Comparison of ENCODE assay signal across 8 cellular contexts in genomic region chr11:11798586-11799438, GRCh38. TPM values are rescaled to one million over a fixed set of nuclear protein-coding genes. Genes with fewer than 3 reads are reported as not detected.
DNase-seq lines count a peak whose midpoint lies in the region; ATAC-seq and TF ChIP-seq lines count a peak whose summit lies in the region.

No MANE protein-coding gene starts in this region.

- H3K9me3 ChIP-seq in DOHH2 (ENCODE audit: control insufficient read depth, insufficient read depth, low read length), result no peaks in the 10 kb centered on the region

- H3K27me3 Mint-ChIP-seq in nephron (ENCODE audit: low read depth), result peaks cover 17% of the 10 kb centered on the region

- H3K9me3 Mint-ChIP-seq in nephron, result peaks cover 3% of the 10 kb centered on the region

- H3K4me3 ChIP-seq in DOHH2 (ENCODE audit: low read length) (no peak overlapping the region), epithelial cell of proximal tubule (ENCODE audit: low read depth, low read length) (no peak overlapping the region)

- DNase-seq in NK-92 treated with Interleukin-12 subunit alpha and Interleukin-12 subunit beta, amount 100 ng/mL, for 24 hours (lab: John Stamatoyannopoulos, UW), result peak; percentile 47
- DNase-seq in activated CD8-positive, alpha-beta memory T cell treated with anti-CD3 and anti-CD28 coated beads, Interleukin-2, amount 50 U/mL, for 4 hours, result peak; percentile 88
- DNase-seq in epithelial cell of proximal tubule (ENCODE audit: low read depth), result no peak
- DNase-seq in stimulated activated naive CD8-positive, alpha-beta T cell treated with anti-CD3 and anti-CD28 coated beads, Interleukin-15, Interleukin-2, amounts not matched to agents 100 U/mL and 50 U/mL, for 24 hours, result peak; percentile 72

- no peaks in the 10 kb centered on the region for H3F3A ChIP-seq in DOHH2 (ENCODE audit: control insufficient read depth, insufficient read depth)

- H3K36me3 ChIP-seq in DOHH2 (ENCODE audit: control insufficient read depth, low read length), result no peaks in the 10 kb centered on the region

- H3K4me1 ChIP-seq in DOHH2 (ENCODE audit: control insufficient read depth, low read length), result no peaks in the 10 kb centered on the region

- H3K4me1 Mint-ChIP-seq in nephron, result no peaks in the 10 kb centered on the region

- H3K79me2 ChIP-seq in DOHH2 (ENCODE audit: control insufficient read depth, low read length), result no peaks in the 10 kb centered on the region

- H3K27me3 ChIP-seq in DOHH2 (ENCODE audit: control insufficient read depth, low read length), result peaks cover 29% of the 10 kb centered on the region

- TF ChIP-seq CTCF in DOHH2 (IDR thresholded peaks at IDR 0.05; ENCODE audit: low read depth, low read length, poor library complexity, severe bottlenecking) (peak; percentile 96), epithelial cell of proximal tubule (conservative IDR thresholded peaks at IDR 0.05; ENCODE audit: low read depth, low read length) (peak; percentile 99), nephron (IDR thresholded peaks at IDR 0.05; ENCODE audit: unreplicated experiment in 3 of 3) (peak; percentile 60 to 73 (median 67))

- no peaks in the 10 kb centered on the region for H3K36me3 Mint-ChIP-seq in nephron (ENCODE audit: low read depth)

- no peak overlapping the region for H3K4me3 Mint-ChIP-seq in nephron

- H3K27ac ChIP-seq in DOHH2 (ENCODE audit: low read depth, low read length), result no peak overlapping the region

- H4K20me1 ChIP-seq in DOHH2 (ENCODE audit: control insufficient read depth, insufficient read depth, low read depth, low read length), result no peaks in the 10 kb centered on the region

- H3K4me2 ChIP-seq in DOHH2 (ENCODE audit: low read length), result no peak overlapping the region

- ATAC-seq in HG02588 (IDR thresholded peaks at IDR 0.05; ENCODE audit: unreplicated experiment), result peak; percentile 68
- peak; percentile 72 for ATAC-seq in stimulated activated naive CD8-positive, alpha-beta T cell treated with anti-CD3 and anti-CD28 coated beads, Interleukin-15, Interleukin-2, amounts not matched to agents 100 U/mL and 50 U/mL, for 24 hours
- no peak for ATAC-seq in GM19463 (IDR thresholded peaks at IDR 0.05; ENCODE audit: unreplicated experiment)

- no peaks in the 10 kb centered on the region for H3K9me2 ChIP-seq in DOHH2 (replicated peaks; ENCODE audit: control insufficient read depth, low read length)

- H3K27ac Mint-ChIP-seq in nephron, result no peak overlapping the region

RNA-seq across cellular contexts. Expression of gene USP47, which starts 43.0 kb away (rescaled TPM):
- 21.3 and 32.6 TPM in 2 replicates for total RNA-seq in epithelial cell of proximal tubule
